ENCODE assay signal across 8 cellular contexts in the genomic region with DNA sequence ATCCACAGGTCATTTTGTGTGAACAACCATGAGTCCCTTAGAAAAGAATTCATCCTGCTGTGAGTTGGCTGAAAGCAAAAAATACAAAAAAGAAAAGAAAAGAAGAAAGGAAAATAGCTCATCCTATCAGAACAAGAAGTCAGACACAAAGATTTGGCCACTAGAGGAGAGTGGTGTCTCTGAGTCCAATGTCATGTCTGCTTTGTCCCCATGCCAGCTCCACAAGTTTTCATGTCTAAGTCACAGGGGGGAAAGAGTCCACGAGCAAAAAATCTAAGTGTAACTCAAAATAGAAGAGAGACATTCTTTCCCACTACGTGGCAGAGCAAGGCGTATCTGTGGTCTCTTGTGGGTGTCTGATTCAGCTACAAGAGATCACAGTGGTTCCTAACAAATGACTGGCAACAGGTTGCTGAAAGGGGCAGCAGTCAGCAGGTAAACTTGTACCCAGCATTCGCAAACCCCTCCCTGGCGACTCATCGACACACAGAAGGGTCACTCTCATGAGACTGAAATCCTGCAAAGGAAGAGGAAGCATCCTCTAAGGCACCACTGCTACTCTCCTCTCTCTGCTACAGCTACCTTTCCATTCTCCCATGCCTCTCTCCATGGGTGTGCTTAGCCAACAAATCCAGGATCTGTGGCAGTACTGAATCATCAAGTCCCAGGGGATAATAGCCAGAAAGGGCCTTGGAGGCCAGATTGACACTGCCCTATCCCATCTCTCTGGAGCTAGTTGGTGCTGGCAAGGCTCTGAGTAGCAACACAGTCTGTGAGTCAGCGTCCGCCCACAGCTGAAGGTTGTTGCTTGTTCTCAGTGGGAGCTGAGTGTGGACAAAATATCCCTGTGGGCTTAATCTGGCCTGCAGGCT.
DNase-seq lines count a peak whose midpoint lies in the region; ATAC-seq lines count a peak whose summit lies in the region.

No MANE protein-coding gene starts in this region.

- peak; percentile 28 for ATAC-seq in HG02938 (IDR thresholded peaks at IDR 0.05; ENCODE audit: unreplicated experiment)

- DNase-seq in GF-D8 (lab: John Stamatoyannopoulos, UW) (peak; percentile 63), SW480 (ENCODE audit: low spot score) (peak; percentile 60), amniotic epithelial cell (ENCODE audit: low read depth) (peak; percentile 93), kidney tubule cell (ENCODE audit: low spot score) (peak; percentile 82), mucosa of gallbladder (ENCODE audit: low spot score) (no peak), LoVo (ENCODE audit: low spot score) (no peak)
- peak; percentile 54 to 68 (median 65) for DNase-seq in stimulated activated CD4-positive, alpha-beta T cell treated with anti-CD3 and anti-CD28 coated beads, TNF-alpha, amount 100 ng/mL, for 48 hours (ENCODE audit: low read depth in 3 of 3)

Comparison
In these comparisons a context has a peak if more than half of its experiments do, and no peak if none do; other contexts are left out.
1. DNase-seq: peak in GF-D8 (single experiment), SW480 (single experiment), amniotic epithelial cell (single experiment), kidney tubule cell (single experiment) and stimulated activated CD4-positive, alpha-beta T cell treated with anti-CD3 and anti-CD28 coated beads, TNF-alpha, amount 100 ng/mL, for 48 hours (3 of 3); none in mucosa of gallbladder (single experiment) and LoVo (single experiment).